ENCODE assay signal across 20 cellular contexts in the genomic region with DNA sequence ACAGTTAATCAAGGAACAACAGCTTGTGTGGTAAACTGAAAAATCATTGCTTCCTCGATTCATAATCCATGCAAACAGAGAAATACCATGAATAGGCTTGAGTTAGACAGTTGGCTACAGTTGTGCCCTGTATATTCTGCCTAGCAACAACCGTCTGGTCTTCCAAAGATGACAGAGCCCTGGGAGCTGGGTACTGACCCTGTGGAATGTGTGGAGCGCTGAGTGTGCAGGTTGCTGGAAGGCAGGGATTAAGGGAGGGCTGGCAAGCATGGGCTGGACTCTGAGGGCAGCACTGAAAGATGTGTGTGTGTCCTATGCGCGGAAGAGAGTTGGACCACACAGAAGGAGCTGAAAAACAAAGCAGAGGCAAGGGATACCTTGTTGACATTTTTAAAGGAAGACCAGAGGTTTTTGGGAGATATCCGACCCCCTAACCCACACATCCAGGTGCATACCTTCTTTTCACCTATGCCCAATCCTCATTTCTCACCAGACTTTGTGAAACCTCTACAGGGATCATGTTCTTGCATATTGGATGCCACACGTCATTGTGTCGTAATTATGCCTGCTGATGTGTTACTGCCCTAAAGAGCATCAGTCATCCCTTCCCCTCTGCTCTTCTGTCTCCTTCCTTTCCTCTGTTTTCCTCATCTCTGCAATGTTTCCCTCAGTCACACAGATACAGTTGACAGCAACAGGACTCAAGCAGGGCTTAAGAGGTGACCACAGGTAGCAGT. TPM values are rescaled to one million over a fixed set of nuclear protein-coding genes. Genes with fewer than 3 reads are reported as not detected.
DNase-seq lines count a peak whose midpoint lies in the region; ATAC-seq and TF ChIP-seq lines count a peak whose summit lies in the region.
"Had no signal": no experiment of that assay in that cellular context is flagged by ENCODE, and none has a peak within 500 bp of the region (broad histone marks: within the 10 kb centered on the region; RNA-seq: fewer than 3 reads in every experiment).

No MANE protein-coding gene starts in this region.

- H3K79me2 ChIP-seq in trophoblast cell (ENCODE audit: control insufficient read depth, insufficient read depth, low read length, poor library complexity) = no peaks in the 10 kb centered on the region

- no peak overlapping the region for H2BK12ac ChIP-seq in trophoblast cell (ENCODE audit: low read length)

- no peak overlapping the region for H3K4me3 Mint-ChIP-seq in activated T-helper 2 cell treated with anti-CD3 and anti-CD28 coated beads, Interferon-gamma antibody, Interleukin-2, Interleukin-4, amounts not matched to agents 10 μg/mL and 5 μg/mL and 100 μg/mL, durations not matched to agents 14 hours and 24 hours and 36 hours (ENCODE audit: low read depth)
- H3K4me3 Mint-ChIP-seq: activated naive CD4-positive, alpha-beta T cell treated with anti-CD3 and anti-CD28 coated beads for 36 hours; stimulated activated naive CD8-positive, alpha-beta T cell treated with anti-CD3 and anti-CD28 coated beads, Interleukin-15, amount 100 ng/mL, for 72 hours; T-helper 1 cell treated with Interleukin-12 subunit alpha and Interleukin-12 subunit beta and Interleukin-4 antibody, amounts not matched to agents 30 μg/mL and 1 μg/mL, for 36 hours had no signal

- no peak overlapping the region for H3K4me2 ChIP-seq in trophoblast cell (ENCODE audit: low read length)
- H3K4me2 ChIP-seq: smooth muscle cell had no signal

- no peaks in the 10 kb centered on the region for H3K9me3 Mint-ChIP-seq in activated T-helper 2 cell treated with anti-CD3 and anti-CD28 coated beads, Interferon-gamma antibody, Interleukin-2, Interleukin-4, amounts not matched to agents 10 μg/mL and 5 μg/mL and 100 μg/mL, durations not matched to agents 14 hours and 24 hours and 36 hours
- H3K9me3 Mint-ChIP-seq: T-helper 1 cell treated with Interleukin-12 subunit alpha and Interleukin-12 subunit beta and Interleukin-4 antibody, amounts not matched to agents 30 μg/mL and 1 μg/mL, for 36 hours had no signal

- H4K91ac ChIP-seq in trophoblast cell (ENCODE audit: low read depth, low read length) = no peak overlapping the region

- in situ Hi-C loops in Panc1 (cut with HindIII; ENCODE audit: low pct_unique_long_range_greater_than_20kb, low sequenced_read_pairs) = no loop called here

- H2AFZ ChIP-seq in trophoblast cell (ENCODE audit: insufficient read depth, low read length, poor library complexity) = no peak overlapping the region

- no peak overlapping the region for H3K27ac Mint-ChIP-seq in activated T-helper 2 cell treated with anti-CD3 and anti-CD28 coated beads, Interferon-gamma antibody, Interleukin-2, Interleukin-4, amounts not matched to agents 10 μg/mL and 5 μg/mL and 100 μg/mL, durations not matched to agents 14 hours and 24 hours and 36 hours
- H3K27ac Mint-ChIP-seq: activated naive CD4-positive, alpha-beta T cell treated with anti-CD3 and anti-CD28 coated beads for 36 hours; stimulated activated naive CD8-positive, alpha-beta T cell treated with anti-CD3 and anti-CD28 coated beads, Interleukin-15, amount 100 ng/mL, for 72 hours; T-helper 1 cell treated with Interleukin-12 subunit alpha and Interleukin-12 subunit beta and Interleukin-4 antibody, amounts not matched to agents 30 μg/mL and 1 μg/mL, for 36 hours had no signal

- H3K79me1 ChIP-seq in trophoblast cell (ENCODE audit: low read length) = no peaks in the 10 kb centered on the region

- H4K8ac ChIP-seq in trophoblast cell (ENCODE audit: low read depth, low read length) = no peak overlapping the region

- TF ChIP-seq CTCF in Panc1 (IDR thresholded peaks at IDR 0.05) = no peak

- no peaks in the 10 kb centered on the region for H3K27me3 Mint-ChIP-seq in activated T-helper 2 cell treated with anti-CD3 and anti-CD28 coated beads, Interferon-gamma antibody, Interleukin-2, Interleukin-4, amounts not matched to agents 10 μg/mL and 5 μg/mL and 100 μg/mL, durations not matched to agents 14 hours and 24 hours and 36 hours (ENCODE audit: low read depth)
- H3K27me3 Mint-ChIP-seq: stimulated activated naive CD8-positive, alpha-beta T cell treated with anti-CD3 and anti-CD28 coated beads, Interleukin-15, amount 100 ng/mL, for 72 hours had no signal

- H3K27ac ChIP-seq in Panc1 (ENCODE audit: low read length) (no peak overlapping the region), trophoblast cell (ENCODE audit: low read depth, low read length) (no peak overlapping the region)
- H3K27ac ChIP-seq: breast epithelium had no signal

- no CpG with 5 or more reads among the region's 8 CpGs for WGBS in trophoblast cell (ENCODE audit: extremely low coverage, insufficient coverage, insufficient read length)

- H3K9me3 ChIP-seq in Panc1 (ENCODE audit: control insufficient read depth, insufficient read depth, low read depth, low read length) (no peaks in the 10 kb centered on the region), trophoblast cell (ENCODE audit: insufficient read depth, low read depth, low read length) (no peaks in the 10 kb centered on the region)
- H3K9me3 ChIP-seq: breast epithelium had no signal

- H3K18ac ChIP-seq in trophoblast cell (ENCODE audit: low read length) = no peak overlapping the region

- H3K27me3 ChIP-seq in Panc1 (ENCODE audit: control insufficient read depth, insufficient read depth, low read length) = no peaks in the 10 kb centered on the region
- no peaks in the 10 kb centered on the region for H3K27me3 ChIP-seq in trophoblast cell (ENCODE audit: insufficient read depth, low read length)
- H3K27me3 ChIP-seq: breast epithelium had no signal

- peak; percentile 56; the same call in 1 of the 2 replicates for ATAC-seq in Panc1
- ATAC-seq: K562; stimulated activated naive CD8-positive, alpha-beta T cell treated with anti-CD3 and anti-CD28 coated beads, Interleukin-15, amount 100 ng/mL, for 72 hours had no signal

- H3K4me1 Mint-ChIP-seq in activated T-helper 2 cell treated with anti-CD3 and anti-CD28 coated beads, Interferon-gamma antibody, Interleukin-2, Interleukin-4, amounts not matched to agents 10 μg/mL and 5 μg/mL and 100 μg/mL, durations not matched to agents 14 hours and 24 hours and 36 hours (ENCODE audit: low read depth) = no peaks in the 10 kb centered on the region
- H3K4me1 Mint-ChIP-seq: stimulated activated naive CD8-positive, alpha-beta T cell treated with anti-CD3 and anti-CD28 coated beads, Interleukin-15, amount 100 ng/mL, for 72 hours had no signal

- H3K36me3 ChIP-seq in Panc1 (ENCODE audit: control insufficient read depth, insufficient read depth, low read length) = no peaks in the 10 kb centered on the region
- H3K36me3 ChIP-seq in trophoblast cell (ENCODE audit: control insufficient read depth in 1 of 2, insufficient read depth in 2 of 2, low read length in 2 of 2) = no peaks in the 10 kb centered on the region
- H3K36me3 ChIP-seq: breast epithelium had no signal

- no peak overlapping the region for H3K4me3 ChIP-seq in Panc1 (ENCODE audit: low read depth in 2 of 2, low read length in 2 of 2)
- no peak overlapping the region for H3K4me3 ChIP-seq in trophoblast cell (ENCODE audit: low read depth, low read length)
- H3K4me3 ChIP-seq: breast epithelium, K562, smooth muscle cell had no signal

- DNase-seq in HCEC 1CT = peak; percentile 4
- no peak for DNase-seq in Panc1 (ENCODE audit: low read depth, low spot score)
- peak; percentile 22 for DNase-seq in glomerular visceral epithelial cell (ENCODE audit: extremely low spot score)
- DNase-seq in trophoblast cell = peak; percentile 82 to 89
- DNase-seq in NCI-H2107 (lab: John Stamatoyannopoulos, UW) = no peak
- no peak for DNase-seq in NCI-H146 (lab: John Stamatoyannopoulos, UW)
- no peak for DNase-seq in activated CD4-positive, alpha-beta T cell treated with anti-CD3 and anti-CD28 coated beads, Interleukin-2, amount 50 U/mL, for 4 hours
- no peak for DNase-seq in activated T-helper 2 cell treated with anti-CD3 and anti-CD28 coated beads, Interferon-gamma antibody, Interleukin-2, Interleukin-4, amounts not matched to agents 10 μg/mL and 5 μg/mL and 100 μg/mL, durations not matched to agents 14 hours and 24 hours and 36 hours (ENCODE audit: low spot score)
- DNase-seq: activated naive CD4-positive, alpha-beta T cell treated with anti-CD3 and anti-CD28 coated beads for 36 hours; DMS79; effector memory CD4-positive, alpha-beta T cell; NCI-H1417; nucleus accumbens; stimulated activated naive CD8-positive, alpha-beta T cell treated with anti-CD3 and anti-CD28 coated beads, Interleukin-15, amount 100 ng/mL, for 72 hours had no signal

- H2BK5ac ChIP-seq in trophoblast cell (ENCODE audit: low read depth, low read length, poor library complexity) = no peak overlapping the region

- H3K9ac ChIP-seq in trophoblast cell (ENCODE audit: low read length) = no peak overlapping the region

- H2BK120ac ChIP-seq in trophoblast cell (ENCODE audit: insufficient read depth, low read length, poor library complexity) = no peak overlapping the region

- no peaks in the 10 kb centered on the region for H3K36me3 Mint-ChIP-seq in activated T-helper 2 cell treated with anti-CD3 and anti-CD28 coated beads, Interferon-gamma antibody, Interleukin-2, Interleukin-4, amounts not matched to agents 10 μg/mL and 5 μg/mL and 100 μg/mL, durations not matched to agents 14 hours and 24 hours and 36 hours (ENCODE audit: low read depth)

- H3K23ac ChIP-seq in trophoblast cell (ENCODE audit: low read length) = no peak overlapping the region

- H3K14ac ChIP-seq in trophoblast cell (ENCODE audit: low read length) = no peak overlapping the region

- no peak overlapping the region for H2AK5ac ChIP-seq in trophoblast cell (ENCODE audit: low read length)

- POLR2A ChIA-PET in Panc1 (lab: Charles Lee) = no interaction called here

- no peak overlapping the region for H3K4ac ChIP-seq in trophoblast cell (ENCODE audit: low read depth, low read length)

- no peak overlapping the region for H4K12ac ChIP-seq in trophoblast cell (ENCODE audit: low read depth, low read length)

- BruUV-seq in Panc1 (replicated peaks; lab: Mats Ljungman, UMichigan) = no TSS peak

- CTCF ChIA-PET in Panc1 (lab: Charles Lee) = no interaction called here

- intact Hi-C loops in Panc1 (cut with micrococcal nuclease; ENCODE audit: unreplicated experiment) = no loop called here
- intact Hi-C loops in activated T-helper 2 cell treated with anti-CD3 and anti-CD28 coated beads, Interferon-gamma antibody, Interleukin-2, Interleukin-4, amounts not matched to agents 10 μg/mL and 5 μg/mL and 100 μg/mL, durations not matched to agents 14 hours and 24 hours and 36 hours (cut with micrococcal nuclease) = no loop called here

- H3K4me1 ChIP-seq in Panc1 (ENCODE audit: control insufficient read depth, insufficient read depth, low read length) (no peaks in the 10 kb centered on the region), trophoblast cell (ENCODE audit: control insufficient read depth in 1 of 2, insufficient read depth in 2 of 2, low read length in 2 of 2) (no peaks in the 10 kb centered on the region)
- H3K4me1 ChIP-seq: breast epithelium had no signal

RNA-seq across cellular contexts. Expression of a gene that starts 58.2 kb away (rescaled TPM):
- not detected for total RNA-seq in Panc1 (2021; ENCODE audit: unreplicated experiment)
- not detected for polyA plus RNA-seq in Panc1 (2012; ENCODE audit: insufficient read length)
- polyA plus RNA-seq in trophoblast cell (2013) = not detected in 2 replicates
- total RNA-seq in activated T-helper 2 cell treated with anti-CD3 and anti-CD28 coated beads, Interferon-gamma antibody, Interleukin-2, Interleukin-4, amounts not matched to agents 10 μg/mL and 5 μg/mL and 100 μg/mL, durations not matched to agents 14 hours and 24 hours and 36 hours = not detected in 2 replicates
- total RNA-seq: activated naive CD4-positive, alpha-beta T cell treated with anti-CD3 and anti-CD28 coated beads for 36 hours; breast epithelium; K562; mesenteric fat pad; NCI-H460; smooth muscle cell had no signal
- polyA plus RNA-seq: K562, smooth muscle cell had no signal

Comparison
In these comparisons a context has a peak if more than half of its experiments do, and no peak if none do; other contexts are left out.
1. DNase-seq: peak in HCEC 1CT (single experiment), glomerular visceral epithelial cell (single experiment) and trophoblast cell (2 of 2); none in Panc1 (single experiment), NCI-H2107 (single experiment), NCI-H146 (single experiment), activated CD4-positive, alpha-beta T cell treated with anti-CD3 and anti-CD28 coated beads, Interleukin-2, amount 50 U/mL, for 4 hours (0 of 2) and activated T-helper 2 cell treated with anti-CD3 and anti-CD28 coated beads, Interferon-gamma antibody, Interleukin-2, Interleukin-4, amounts not matched to agents 10 μg/mL and 5 μg/mL and 100 μg/mL, durations not matched to agents 14 hours and 24 hours and 36 hours (single experiment).